Comparison of ENCODE assay signal across 8 cellular contexts in genomic region chr19:19146000-19146608, GRCh38. TPM values are rescaled to one million over a fixed set of nuclear protein-coding genes. Genes with fewer than 3 reads are reported as not detected.
DNase-seq lines count a peak whose midpoint lies in the region; ATAC-seq and TF ChIP-seq lines count a peak whose summit lies in the region.

No MANE protein-coding gene starts in this region.

- peak; percentile 95 for TF ChIP-seq CTCF in GM13977 (IDR thresholded peaks at IDR 0.05; ENCODE audit: extremely low read depth, insufficient read depth, missing control alignments)
- peak; percentile 94 for TF ChIP-seq CTCF in coronary artery (IDR thresholded peaks at IDR 0.05)
- peak; percentile 85 for TF ChIP-seq CTCF in lower lobe of right lung (IDR thresholded peaks at IDR 0.05)

- peak; percentile 63 for DNase-seq in ACHN
- peak; percentile 89 for DNase-seq in GM13977 (ENCODE audit: low spot score)
- peak; percentile 16 for DNase-seq in NCI-H2171 (lab: John Stamatoyannopoulos, UW)
- peak; percentile 85 for DNase-seq in activated CD4-positive, alpha-beta T cell treated with anti-CD3 and anti-CD28 coated beads, Interleukin-2, amount 50 U/mL, for 1 hour
- peak; percentile 85 for DNase-seq in coronary artery (ENCODE audit: low spot score)
- DNase-seq in lower lobe of right lung, result peak; percentile 86
- peak; percentile 69 to 78 (median 77) for DNase-seq in stimulated activated CD4-positive, alpha-beta T cell treated with anti-CD3 and anti-CD28 coated beads, TNF-alpha, amount 100 ng/mL, for 4 hours (ENCODE audit: low read depth in 3 of 3)
- DNase-seq in cortex of kidney (lab: John Stamatoyannopoulos, UW), result no peak

- ATAC-seq in lower lobe of right lung, result peak; percentile 84 to 90

- H3K9me3 ChIP-seq in lower lobe of right lung, result no peaks in the 10 kb centered on the region

- H3K27ac ChIP-seq in coronary artery (no peak overlapping the region), lower lobe of right lung (no peak overlapping the region)

- H3K27me3 ChIP-seq in lower lobe of right lung (ENCODE audit: low read depth), result no peaks in the 10 kb centered on the region

- peaks cover 33% of the 10 kb centered on the region for H3K36me3 ChIP-seq in lower lobe of right lung

- in situ Hi-C loops in ACHN (cut with HindIII; ENCODE audit: low pct_ligation_motif_present, low pct_unique_long_range_greater_than_20kb, low sequenced_read_pairs) (no loop called here), GM13977 (cut with MboI; ENCODE audit: low pct_unique_long_range_greater_than_20kb, low sequenced_read_pairs, unreplicated experiment) (no loop called here)

- H3K4me1 ChIP-seq in lower lobe of right lung, result no peaks in the 10 kb centered on the region

- intact Hi-C loops in lower lobe of right lung (cut with DNase I), result no loop called here

- H3K4me3 ChIP-seq in coronary artery (peak overlapping the region; percentile 60), lower lobe of right lung (no peak overlapping the region)

RNA-seq across cellular contexts. Expression of gene TMEM161A, which starts 7.8 kb away (rescaled TPM):
- total RNA-seq in lower lobe of right lung, result 28.1 TPM

RNA-seq across cellular contexts. Expression of gene MEF2B, which starts 24.0 kb away (rescaled TPM):
- 2.7 TPM for total RNA-seq in lower lobe of right lung

RNA-seq across cellular contexts. Expression of gene BORCS8, which starts 45.8 kb away (rescaled TPM):
- total RNA-seq in lower lobe of right lung, result 29.4 TPM

RNA-seq across cellular contexts. Expression of gene RFXANK, which starts 46.0 kb away (rescaled TPM):
- total RNA-seq in lower lobe of right lung, result 67.0 TPM

RNA-seq across cellular contexts. Expression of gene NR2C2AP, which starts 57.1 kb away (rescaled TPM):
- 12.9 TPM for total RNA-seq in lower lobe of right lung
